In genomic region chr2:61793389-61793836, GRCh38 we compare ENCODE assay signal across 8 cellular contexts.
DNase-seq lines count a peak whose midpoint lies in the region; ATAC-seq and TF ChIP-seq lines count a peak whose summit lies in the region.

No MANE protein-coding gene starts in this region.

- TF ChIP-seq CTCF in DOHH2 (IDR thresholded peaks at IDR 0.05; ENCODE audit: low read depth, low read length, poor library complexity, severe bottlenecking) = peak; percentile 66
- TF ChIP-seq CTCF in HFF-Myc (IDR thresholded peaks at IDR 0.05; ENCODE audit: low read depth, low read length, missing control alignments) = peak; percentile 53

- H3K9me3 ChIP-seq in DOHH2 (ENCODE audit: control insufficient read depth, insufficient read depth, low read length) (no peaks in the 10 kb centered on the region), duodenal mucosa (ENCODE audit: control insufficient read depth in 1 of 2, low read length in 2 of 2) (no peaks in the 10 kb centered on the region)

- DNase-seq in HFF-Myc (ENCODE audit: extremely low read depth, low read depth) = peak; percentile 26
- DNase-seq in NCI-H2227 treated with DMSO at 0.1 percent for 48 hours (lab: John Stamatoyannopoulos, UW) = peak; percentile 68
- peak; percentile 84 for DNase-seq in activated CD4-positive, alpha-beta memory T cell treated with anti-CD3 and anti-CD28 coated beads for 36 hours
- peak; percentile 24 for DNase-seq in medulla oblongata (ENCODE audit: extremely low spot score)
- peak; percentile 37 to 52 for DNase-seq in stimulated activated CD8-positive, alpha-beta memory T cell treated with anti-CD3 and anti-CD28 coated beads, Interleukin-2, amount 100 ng/mL, for 48 hours (ENCODE audit: low read depth in 2 of 2)

- H3K36me3 Mint-ChIP-seq in activated CD4-positive, alpha-beta memory T cell treated with anti-CD3 and anti-CD28 coated beads for 36 hours = no peaks in the 10 kb centered on the region

- ATAC-seq in GM19328 (IDR thresholded peaks at IDR 0.05; ENCODE audit: unreplicated experiment) = no peak

- H3K4me3 ChIP-seq in DOHH2 (ENCODE audit: low read length) (no peak overlapping the region), HFF-Myc (replicated peaks; ENCODE audit: low read depth, low read length) (peak overlapping the region; percentile 24), duodenal mucosa (ENCODE audit: low read depth in 1 of 2, low read length in 2 of 2) (peak overlapping the region; percentile 22 to 32)

- H3K9ac ChIP-seq in duodenal mucosa (ENCODE audit: low read depth in 1 of 2, low read length in 2 of 2) = no peak overlapping the region

- CTCF ChIA-PET in activated CD4-positive, alpha-beta memory T cell treated with anti-CD3 and anti-CD28 coated beads for 36 hours (lab: Charles Lee) = interaction anchor here (0.7 to 1.1 kb wide), 3 partner anchors 13 to 147 kb away, joined by 3 to 4 read pairs (median 3); no protein-coding TSS in a partner anchor

- 0 out of 2 replicates have a peak, but pooled peaks cover 3% of the 10 kb centered on the region for H3K27me3 ChIP-seq in DOHH2 (ENCODE audit: control insufficient read depth, low read length)
- H3K27me3 ChIP-seq in duodenal mucosa (ENCODE audit: control insufficient read depth in 1 of 2, insufficient read depth in 2 of 2, low read length in 2 of 2) = no peaks in the 10 kb centered on the region

- no peak overlapping the region for H3K4me2 ChIP-seq in DOHH2 (ENCODE audit: low read length)

- no peaks in the 10 kb centered on the region for H3K4me1 ChIP-seq in DOHH2 (ENCODE audit: control insufficient read depth, low read length)
- peaks cover 0 to 4% of the 10 kb centered on the region in 2 donors for H3K4me1 ChIP-seq in duodenal mucosa (ENCODE audit: control insufficient read depth in 1 of 2, insufficient read depth in 2 of 2, low read length in 2 of 2)

- no peaks in the 10 kb centered on the region for H3K9me3 Mint-ChIP-seq in activated CD4-positive, alpha-beta memory T cell treated with anti-CD3 and anti-CD28 coated beads for 36 hours

- no peaks in the 10 kb centered on the region for H4K20me1 ChIP-seq in DOHH2 (ENCODE audit: control insufficient read depth, insufficient read depth, low read depth, low read length)

- no peaks in the 10 kb centered on the region for H3K27me3 Mint-ChIP-seq in activated CD4-positive, alpha-beta memory T cell treated with anti-CD3 and anti-CD28 coated beads for 36 hours

- H3K27ac ChIP-seq in DOHH2 (ENCODE audit: low read depth, low read length) (no peak overlapping the region), duodenal mucosa (ENCODE audit: low read depth, low read length) (no peak overlapping the region)

- no peak overlapping the region for H3K27ac Mint-ChIP-seq in activated CD4-positive, alpha-beta memory T cell treated with anti-CD3 and anti-CD28 coated beads for 36 hours

- no peaks in the 10 kb centered on the region for H3K79me2 ChIP-seq in DOHH2 (ENCODE audit: control insufficient read depth, low read length)

- H3K4me1 Mint-ChIP-seq in activated CD4-positive, alpha-beta memory T cell treated with anti-CD3 and anti-CD28 coated beads for 36 hours (ENCODE audit: low read depth) = peaks cover 5% of the 10 kb centered on the region

- no peaks in the 10 kb centered on the region for H3K36me3 ChIP-seq in DOHH2 (ENCODE audit: control insufficient read depth, low read length)
- no peaks in the 10 kb centered on the region for H3K36me3 ChIP-seq in duodenal mucosa (ENCODE audit: control insufficient read depth in 1 of 2, insufficient read depth in 2 of 2, low read length in 2 of 2)

- intact Hi-C loops in activated CD4-positive, alpha-beta memory T cell treated with anti-CD3 and anti-CD28 coated beads for 36 hours (cut with micrococcal nuclease) = no loop called here

- H3K9me2 ChIP-seq in DOHH2 (replicated peaks; ENCODE audit: control insufficient read depth, low read length) = no peaks in the 10 kb centered on the region

- no peaks in the 10 kb centered on the region for H3F3A ChIP-seq in DOHH2 (ENCODE audit: control insufficient read depth, insufficient read depth)

- H3K4me3 Mint-ChIP-seq in activated CD4-positive, alpha-beta memory T cell treated with anti-CD3 and anti-CD28 coated beads for 36 hours = peak overlapping the region; percentile 50

- POLR2A ChIA-PET in activated CD4-positive, alpha-beta memory T cell treated with anti-CD3 and anti-CD28 coated beads for 36 hours (lab: Charles Lee) = no interaction called here

Comparison
In these comparisons a context has a peak if more than half of its experiments do, and no peak if none do; other contexts are left out.
1. DNase-seq: peak in every context shown above with its lines; median percentile 84 in activated CD4-positive, alpha-beta memory T cell treated with anti-CD3 and anti-CD28 coated beads for 36 hours; 68 in NCI-H2227 treated with DMSO at 0.1 percent for 48 hours; 44 in stimulated activated CD8-positive, alpha-beta memory T cell treated with anti-CD3 and anti-CD28 coated beads, Interleukin-2, amount 100 ng/mL, for 48 hours; 26 in HFF-Myc; 24 in medulla oblongata.